ENCODE assay signal across 15 cellular contexts in the genomic region with DNA sequence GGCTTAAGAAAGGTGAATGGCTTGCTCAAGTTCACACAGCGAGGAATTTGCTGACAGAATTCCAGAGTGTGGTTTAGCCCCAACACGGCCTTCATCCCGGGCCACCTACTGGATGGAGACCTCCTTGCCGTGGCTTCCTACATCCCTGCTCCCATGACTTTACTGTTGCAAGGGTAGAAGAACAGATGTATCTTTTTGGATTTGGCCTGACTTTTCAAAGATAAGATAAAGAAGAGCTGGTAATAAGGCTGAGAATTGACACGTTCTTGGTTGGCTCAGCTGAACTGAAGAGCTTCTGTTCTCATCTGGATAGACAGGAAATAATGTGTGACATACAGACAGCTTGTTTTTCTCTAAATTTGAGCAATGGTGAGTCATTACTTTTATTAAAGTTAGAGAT.
DNase-seq lines count a peak whose midpoint lies in the region; ATAC-seq and TF ChIP-seq lines count a peak whose summit lies in the region.
"Had no signal": no experiment of that assay in that cellular context is flagged by ENCODE, and none has a peak within 500 bp of the region (broad histone marks: within the 10 kb centered on the region; RNA-seq: fewer than 3 reads in every experiment).

No MANE protein-coding gene starts in this region.

- DNase-seq in AG09309 (ENCODE audit: low read depth), result no peak
- DNase-seq in PC-3, result peak; percentile 59
- DNase-seq in epithelial cell of esophagus (ENCODE audit: low read depth), result peak; percentile 59
- no peak for DNase-seq in mesothelial cell of epicardium (ENCODE audit: low spot score in 2 of 2, unreplicated experiment in 2 of 2)
- DNase-seq in ascending aorta (ENCODE audit: low spot score in 2 of 2), result no peak
- DNase-seq in HEK293T (ENCODE audit: extremely low spot score), result no peak
- DNase-seq in hippocampal formation (lab: John Stamatoyannopoulos, UW), result no peak
- DNase-seq: activated CD4-positive, alpha-beta T cell treated with anti-CD3 and anti-CD28 coated beads for 1 hour; central memory CD4-positive, alpha-beta T cell; DND-41; NCI-H187 treated with DMSO at 0.1 percent for 48 hours; nephron progenitor cell; SW 1271 had no signal

- H4K20me1 ChIP-seq in PC-3 (ENCODE audit: low read length), result no peaks in the 10 kb centered on the region

- CTCF ChIA-PET in PC-3 (lab: Charles Lee) (interaction anchor here (0.5 kb wide), 1 partner anchor 16 kb away, joined by 6 read pairs; no protein-coding TSS in a partner anchor), HEK293T (lab: Yijun Ruan, JAX) (interaction anchor here (0.6 kb wide), 1 partner anchor 109 kb away, joined by 3 read pairs; no protein-coding TSS in a partner anchor)

- H3K9me3 ChIP-seq in PC-3 (ENCODE audit: low read length) (no peaks in the 10 kb centered on the region), ascending aorta (no peaks in the 10 kb centered on the region)
- H3K9me3 ChIP-seq: vagina had no signal

- BruUV-seq in PC-3 (replicated peaks; lab: Mats Ljungman, UMichigan), result no TSS peak

- H3K4me1 ChIP-seq in PC-3 (ENCODE audit: insufficient read depth, low read length) (peaks cover 62% of the 10 kb centered on the region), ascending aorta (no peaks in the 10 kb centered on the region)

- POLR2A ChIA-PET in PC-3 (lab: Charles Lee; ENCODE audit: unreplicated experiment), result interaction anchor here (0.6 kb wide), 3 partner anchors 114 to 251 kb away, joined by 3 to 4 read pairs (median 4); no protein-coding TSS in a partner anchor
- POLR2A ChIA-PET in HEK293T (lab: Yijun Ruan, JAX), result no interaction called here

- H3K36me3 Mint-ChIP-seq in mesothelial cell of epicardium, result peaks cover 2% of the 10 kb centered on the region
- no peaks in the 10 kb centered on the region for H3K36me3 Mint-ChIP-seq in stimulated activated memory B cell treated with anti-CD40 and anti-IgM and Interleukin-4, amounts not matched to agents 10 μg/mL and 1 μg/mL and 100 μg/mL, for 72 hours

- 0 out of 2 replicates have a peak overlapping the region, but pooled peaks have one; percentile 43 for H2AFZ ChIP-seq in PC-3 (ENCODE audit: low read length)

- H3K9me2 ChIP-seq in PC-3 (replicated peaks; ENCODE audit: low read length), result no peaks in the 10 kb centered on the region

- no peak overlapping the region for H3K4me3 Mint-ChIP-seq in mesothelial cell of epicardium
- H3K4me3 Mint-ChIP-seq in stimulated activated memory B cell treated with anti-CD40 and anti-IgM and Interleukin-4, amounts not matched to agents 10 μg/mL and 1 μg/mL and 100 μg/mL, for 72 hours, result no peak overlapping the region
- H3K4me3 Mint-ChIP-seq: nephron progenitor cell had no signal

- H3K27ac Mint-ChIP-seq in mesothelial cell of epicardium, result peak overlapping the region; percentile 69
- no peak overlapping the region for H3K27ac Mint-ChIP-seq in stimulated activated memory B cell treated with anti-CD40 and anti-IgM and Interleukin-4, amounts not matched to agents 10 μg/mL and 1 μg/mL and 100 μg/mL, for 72 hours
- H3K27ac Mint-ChIP-seq: nephron progenitor cell had no signal

- TF ChIP-seq CTCF in AG09309 (IDR thresholded peaks at IDR 0.05; ENCODE audit: control insufficient read depth, insufficient read depth, low read depth, low read length, missing control alignments) (peak; percentile 21), PC-3 (conservative IDR thresholded peaks at IDR 0.05; ENCODE audit: low read depth, low read length) (no peak), epithelial cell of esophagus (IDR thresholded peaks at IDR 0.05; ENCODE audit: insufficient read depth, low read depth, low read length, missing control alignments) (no peak), mesothelial cell of epicardium (IDR thresholded peaks at IDR 0.05; ENCODE audit: unreplicated experiment) (no peak), ascending aorta (IDR thresholded peaks at IDR 0.05) (no peak)

- intact Hi-C loops in PC-3 (cut with micrococcal nuclease), result loop anchor here (1.0 to 10.0 kb wide), 5 partner anchors 34 to 933 kb away; no protein-coding TSS in a partner anchor
- intact Hi-C loops in ascending aorta (cut with DNase I), result no loop called here

- peak; percentile 73 for ATAC-seq in PC-3
- no peak for ATAC-seq in stimulated activated memory B cell treated with anti-CD40 and anti-IgM and Interleukin-4, amounts not matched to agents 10 μg/mL and 1 μg/mL and 100 μg/mL, for 72 hours

- H3K4me1 Mint-ChIP-seq in mesothelial cell of epicardium, result peaks cover 66% of the 10 kb centered on the region
- no peaks in the 10 kb centered on the region for H3K4me1 Mint-ChIP-seq in stimulated activated memory B cell treated with anti-CD40 and anti-IgM and Interleukin-4, amounts not matched to agents 10 μg/mL and 1 μg/mL and 100 μg/mL, for 72 hours

- peaks cover 12% of the 10 kb centered on the region for H3K9me3 Mint-ChIP-seq in mesothelial cell of epicardium
- no peaks in the 10 kb centered on the region for H3K9me3 Mint-ChIP-seq in stimulated activated memory B cell treated with anti-CD40 and anti-IgM and Interleukin-4, amounts not matched to agents 10 μg/mL and 1 μg/mL and 100 μg/mL, for 72 hours
- H3K9me3 Mint-ChIP-seq: nephron progenitor cell had no signal

- H3K27me3 ChIP-seq in PC-3 (ENCODE audit: low read length), result no peaks in the 10 kb centered on the region
- H3K27me3 ChIP-seq in ascending aorta, result no peaks in the 10 kb centered on the region
- H3K27me3 ChIP-seq: vagina had no signal

- no peaks in the 10 kb centered on the region for H3K27me3 Mint-ChIP-seq in mesothelial cell of epicardium (ENCODE audit: low read depth)
- H3K27me3 Mint-ChIP-seq in stimulated activated memory B cell treated with anti-CD40 and anti-IgM and Interleukin-4, amounts not matched to agents 10 μg/mL and 1 μg/mL and 100 μg/mL, for 72 hours, result no peaks in the 10 kb centered on the region

- H3K36me3 ChIP-seq in PC-3 (ENCODE audit: low read depth, low read length) (no peaks in the 10 kb centered on the region), ascending aorta (no peaks in the 10 kb centered on the region)
- H3K36me3 ChIP-seq: vagina had no signal

- peak overlapping the region; percentile 95 for H3K9ac ChIP-seq in PC-3 (ENCODE audit: low read length)

- no peaks in the 10 kb centered on the region for H3K79me2 ChIP-seq in PC-3 (ENCODE audit: low read length)

- H3K4me2 ChIP-seq in PC-3 (ENCODE audit: low read length), result peak overlapping the region; percentile 87

- peaks cover 5% of the 10 kb centered on the region for H3F3A ChIP-seq in PC-3 (ENCODE audit: low read length, unreplicated experiment)

- H3K4me3 ChIP-seq in AG09309 (ENCODE audit: control insufficient read depth, low read depth, low read length) (no peak overlapping the region), PC-3 (ENCODE audit: low read length) (peak overlapping the region; percentile 47), epithelial cell of esophagus (ENCODE audit: low read length) (no peak overlapping the region), ascending aorta (no peak overlapping the region)
- H3K4me3 ChIP-seq: vagina had no signal

- H3K27ac ChIP-seq in PC-3 (ENCODE audit: low read length) (peak overlapping the region; percentile 100), ascending aorta (no peak overlapping the region)
- H3K27ac ChIP-seq: vagina had no signal

TF ChIP-seq in HEK293T, 16 proteins besides CTCF, POLR2A, EP300 and RAD21:
- TF ChIP-seq, protein P1, sequence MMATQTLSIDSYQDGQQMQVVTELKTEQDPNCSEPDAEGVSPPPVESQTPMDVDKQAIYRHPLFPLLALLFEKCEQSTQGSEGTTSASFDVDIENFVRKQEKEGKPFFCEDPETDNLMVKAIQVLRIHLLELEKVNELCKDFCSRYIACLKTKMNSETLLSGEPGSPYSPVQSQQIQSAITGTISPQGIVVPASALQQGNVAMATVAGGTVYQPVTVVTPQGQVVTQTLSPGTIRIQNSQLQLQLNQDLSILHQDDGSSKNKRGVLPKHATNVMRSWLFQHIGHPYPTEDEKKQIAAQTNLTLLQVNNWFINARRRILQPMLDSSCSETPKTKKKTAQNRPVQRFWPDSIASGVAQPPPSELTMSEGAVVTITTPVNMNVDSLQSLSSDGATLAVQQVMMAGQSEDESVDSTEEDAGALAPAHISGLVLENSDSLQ (IDR thresholded peaks at IDR 0.05), result no peak
- TF ChIP-seq ZNF384 (IDR thresholded peaks at IDR 0.05) (no peak), FOXA1 (IDR thresholded peaks at IDR 0.05) (no peak), BHLHE40 (IDR thresholded peaks at IDR 0.05; ENCODE audit: borderline replicate concordance) (no peak), L3MBTL2 (conservative IDR thresholded peaks at IDR 0.05) (no peak), FOXK2 (IDR thresholded peaks at IDR 0.05) (no peak), SP1 (IDR thresholded peaks at IDR 0.05) (no peak), CTBP1 (IDR thresholded peaks at IDR 0.05; ENCODE audit: borderline replicate concordance) (no peak), HDGF (IDR thresholded peaks at IDR 0.05; ENCODE audit: borderline replicate concordance) (no peak), NFRKB (IDR thresholded peaks at IDR 0.05) (no peak), TARDBP (IDR thresholded peaks at IDR 0.05) (no peak), LEF1 (IDR thresholded peaks at IDR 0.05; ENCODE audit: borderline replicate concordance) (no peak), ARNT (IDR thresholded peaks at IDR 0.05) (no peak), FOXM1 (IDR thresholded peaks at IDR 0.05; ENCODE audit: borderline replicate concordance) (no peak), SUZ12 (IDR thresholded peaks at IDR 0.05) (no peak), ELF4 (IDR thresholded peaks at IDR 0.05) (no peak)

Comparison
In these comparisons a context has a peak if more than half of its experiments do, and no peak if none do; other contexts are left out.
1. DNase-seq: peak in PC-3 (single experiment) and epithelial cell of esophagus (single experiment); none in AG09309 (single experiment), mesothelial cell of epicardium (0 of 2), ascending aorta (0 of 2), HEK293T (single experiment) and hippocampal formation (0 of 2).